Comparison of ENCODE assay signal across 12 cellular contexts in genomic region chr10:49610015-49610734, GRCh38. TPM values are rescaled to one million over a fixed set of nuclear protein-coding genes. Genes with fewer than 3 reads are reported as not detected.
A peak's percentile ranks its signal among the peaks of the same experiment; 100 is the strongest.
DNase-seq lines count a peak whose midpoint lies in the region; ATAC-seq and TF ChIP-seq lines count a peak whose summit lies in the region.
"Had no signal": no experiment of that assay in that cellular context is flagged by ENCODE, and none has a peak within 500 bp of the region (broad histone marks: within the 10 kb centered on the region; RNA-seq: fewer than 3 reads in every experiment).

SLC18A3 (plus strand) TSS chr10:49610310; CDS start chr10:49610741, 431 bp downstream.

- H3K27ac Mint-ChIP-seq in endothelial cell (ENCODE audit: unreplicated experiment): no peak within 1 kb of the TSS

- peaks cover 61% of the 10 kb centered on the region for H3K27me3 Mint-ChIP-seq in endothelial cell (ENCODE audit: unreplicated experiment)

- no peaks in the 10 kb centered on the region for H3K9me3 ChIP-seq in HEK293 (ENCODE audit: control insufficient read depth, insufficient read depth, low read depth, low read length)
- H3K9me3 ChIP-seq: neutrophil had no signal

- intact Hi-C loops in posterior vena cava (cut with DNase I): no loop called here

- ATAC-seq in GM19351 (IDR thresholded peaks at IDR 0.05; ENCODE audit: unreplicated experiment): no peak
- ATAC-seq in HG03439 (IDR thresholded peaks at IDR 0.05; ENCODE audit: unreplicated experiment): no peak

- H3K27ac ChIP-seq in HEK293 (ENCODE audit: extremely low read depth, low read depth, low read length): no peak within 1 kb of the TSS
- H3K27ac ChIP-seq: neutrophil had no signal

- peak within 1 kb of the TSS; percentile 56 for H3K4me3 Mint-ChIP-seq in endothelial cell (ENCODE audit: unreplicated experiment)

- H3K4me3 ChIP-seq in HEK293 (ENCODE audit: low read depth, low read length): no peak within 1 kb of the TSS

- no peaks in the 10 kb centered on the region for H3K36me3 ChIP-seq in HEK293 (ENCODE audit: control insufficient read depth in 2 of 2, insufficient read depth in 1 of 2, low read length in 2 of 2)
- H3K36me3 ChIP-seq: neutrophil had no signal

- peaks cover 28% of the 10 kb centered on the region for H3K4me1 Mint-ChIP-seq in endothelial cell (ENCODE audit: unreplicated experiment)

- POLR2A ChIA-PET in HEK293 (lab: Yijun Ruan, JAX): no interaction called here

- CTCF ChIA-PET in HEK293 (lab: Yijun Ruan, JAX): interaction anchor here (3.2 kb wide), 1 partner anchor 15 kb away, joined by 10 read pairs; no protein-coding TSS in a partner anchor

- TF ChIP-seq CTCF in HEK293 (tag by site-specific recombination; IDR thresholded peaks at IDR 0.05) (no peak), endothelial cell (IDR thresholded peaks at IDR 0.05; ENCODE audit: unreplicated experiment) (no peak)

- peaks cover 3% of the 10 kb centered on the region for H3K36me3 Mint-ChIP-seq in endothelial cell (ENCODE audit: low read depth, unreplicated experiment)

- H3K4me1 ChIP-seq in HEK293 (ENCODE audit: control insufficient read depth, insufficient read depth, low read length): no peaks in the 10 kb centered on the region; the same call in 1 of the 2 replicates

- H3K9me3 Mint-ChIP-seq in endothelial cell (ENCODE audit: unreplicated experiment): no peaks in the 10 kb centered on the region

- DNase-seq in NCI-H2227 (lab: John Stamatoyannopoulos, UW; ENCODE audit: unreplicated experiment): peak; percentile 83
- DNase-seq in endothelial cell (ENCODE audit: low spot score): no peak
- peak; percentile 66 for DNase-seq in posterior vena cava (ENCODE audit: low spot score)
- no peak for DNase-seq in SW480 (ENCODE audit: low spot score)
- no peak for DNase-seq in activated T-cell treated with anti-CD3 and anti-CD28 coated beads, Interleukin-2, amount 50 U/mL, for 48 hours
- DNase-seq: activated gamma-delta T cell, OCI-M1 had no signal

TF ChIP-seq in HEK293, 187 proteins besides CTCF, POLR2A, EP300 and RAD21 (continues in another document):
- TF ChIP-seq GLIS1 (tag by site-specific recombination; IDR thresholded peaks at IDR 0.05): no peak
- no peak for TF ChIP-seq MYNN (tag by site-specific recombination; IDR thresholded peaks at IDR 0.05; ENCODE audit: borderline replicate concordance)
- peak; percentile 39 for TF ChIP-seq SP2 (tag by site-specific recombination; IDR thresholded peaks at IDR 0.05)
- no peak for TF ChIP-seq ZNF623 (tag by site-specific recombination; IDR thresholded peaks at IDR 0.05)
- no peak for TF ChIP-seq ZEB2 (tag by site-specific recombination; IDR thresholded peaks at IDR 0.05)
- TF ChIP-seq GLIS2 (tag by site-specific recombination; IDR thresholded peaks at IDR 0.05): peak; percentile 3; the same call in 1 of the 2 replicates
- 0 out of 2 replicates have a peak, but pooled peaks have one; percentile 22 for TF ChIP-seq SCRT2 (tag by site-specific recombination; IDR thresholded peaks at IDR 0.05)
- TF ChIP-seq KLF9 (tag by site-specific recombination; IDR thresholded peaks at IDR 0.05; ENCODE audit: low read depth): no peak
- TF ChIP-seq ZNF747 (tag by site-specific recombination; IDR thresholded peaks at IDR 0.05): no peak
- peak; percentile 64 for TF ChIP-seq ZFHX2 (tag by site-specific recombination; conservative IDR thresholded peaks at IDR 0.05)
- TF ChIP-seq, protein P1, sequence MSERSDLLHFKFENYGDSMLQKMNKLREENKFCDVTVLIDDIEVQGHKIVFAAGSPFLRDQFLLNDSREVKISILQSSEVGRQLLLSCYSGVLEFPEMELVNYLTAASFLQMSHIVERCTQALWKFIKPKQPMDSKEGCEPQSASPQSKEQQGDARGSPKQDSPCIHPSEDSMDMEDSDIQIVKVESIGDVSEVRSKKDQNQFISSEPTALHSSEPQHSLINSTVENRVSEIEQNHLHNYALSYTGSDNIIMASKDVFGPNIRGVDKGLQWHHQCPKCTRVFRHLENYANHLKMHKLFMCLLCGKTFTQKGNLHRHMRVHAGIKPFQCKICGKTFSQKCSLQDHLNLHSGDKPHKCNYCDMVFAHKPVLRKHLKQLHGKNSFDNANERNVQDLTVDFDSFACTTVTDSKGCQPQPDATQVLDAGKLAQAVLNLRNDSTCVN (tag by site-specific recombination; optimal IDR thresholded peaks at IDR 0.05): peak; percentile 39
- TF ChIP-seq, protein P2, sequence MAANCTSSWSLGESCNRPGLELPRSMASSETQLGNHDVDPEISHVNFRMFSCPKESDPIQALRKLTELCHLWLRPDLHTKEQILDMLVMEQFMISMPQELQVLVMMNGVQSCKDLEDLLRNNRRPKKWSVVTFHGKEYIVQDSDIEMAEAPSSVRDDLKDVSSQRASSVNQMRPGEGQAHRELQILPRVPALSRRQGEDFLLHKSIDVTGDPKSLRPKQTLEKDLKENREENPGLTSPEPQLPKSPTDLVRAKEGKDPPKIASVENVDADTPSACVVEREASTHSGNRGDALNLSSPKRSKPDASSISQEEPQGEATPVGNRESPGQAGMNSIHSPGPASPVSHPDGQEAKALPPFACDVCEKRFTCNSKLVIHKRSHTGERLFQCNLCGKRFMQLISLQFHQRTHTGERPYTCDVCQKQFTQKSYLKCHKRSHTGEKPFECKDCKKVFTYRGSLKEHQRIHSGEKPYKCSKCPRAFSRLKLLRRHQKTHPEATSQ (tag by site-specific recombination; IDR thresholded peaks at IDR 0.05): no peak
- no peak for TF ChIP-seq KLF10 (tag by site-specific recombination; IDR thresholded peaks at IDR 0.05)
- no peak for TF ChIP-seq ZNF175 (tag by site-specific recombination; IDR thresholded peaks at IDR 0.05)
- TF ChIP-seq, protein P3, sequence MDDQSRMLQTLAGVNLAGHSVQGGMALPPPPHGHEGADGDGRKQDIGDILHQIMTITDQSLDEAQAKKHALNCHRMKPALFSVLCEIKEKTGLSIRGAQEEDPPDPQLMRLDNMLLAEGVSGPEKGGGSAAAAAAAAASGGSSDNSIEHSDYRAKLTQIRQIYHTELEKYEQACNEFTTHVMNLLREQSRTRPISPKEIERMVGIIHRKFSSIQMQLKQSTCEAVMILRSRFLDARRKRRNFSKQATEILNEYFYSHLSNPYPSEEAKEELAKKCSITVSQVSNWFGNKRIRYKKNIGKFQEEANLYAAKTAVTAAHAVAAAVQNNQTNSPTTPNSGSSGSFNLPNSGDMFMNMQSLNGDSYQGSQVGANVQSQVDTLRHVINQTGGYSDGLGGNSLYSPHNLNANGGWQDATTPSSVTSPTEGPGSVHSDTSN (CRISPR knock-in tag; IDR thresholded peaks at IDR 0.05): no peak
- TF ChIP-seq PRDM4 (tag by site-specific recombination; IDR thresholded peaks at IDR 0.05): no peak
- TF ChIP-seq ZNF184 (tag by site-specific recombination; IDR thresholded peaks at IDR 0.05): no peak
- TF ChIP-seq, protein P4, sequence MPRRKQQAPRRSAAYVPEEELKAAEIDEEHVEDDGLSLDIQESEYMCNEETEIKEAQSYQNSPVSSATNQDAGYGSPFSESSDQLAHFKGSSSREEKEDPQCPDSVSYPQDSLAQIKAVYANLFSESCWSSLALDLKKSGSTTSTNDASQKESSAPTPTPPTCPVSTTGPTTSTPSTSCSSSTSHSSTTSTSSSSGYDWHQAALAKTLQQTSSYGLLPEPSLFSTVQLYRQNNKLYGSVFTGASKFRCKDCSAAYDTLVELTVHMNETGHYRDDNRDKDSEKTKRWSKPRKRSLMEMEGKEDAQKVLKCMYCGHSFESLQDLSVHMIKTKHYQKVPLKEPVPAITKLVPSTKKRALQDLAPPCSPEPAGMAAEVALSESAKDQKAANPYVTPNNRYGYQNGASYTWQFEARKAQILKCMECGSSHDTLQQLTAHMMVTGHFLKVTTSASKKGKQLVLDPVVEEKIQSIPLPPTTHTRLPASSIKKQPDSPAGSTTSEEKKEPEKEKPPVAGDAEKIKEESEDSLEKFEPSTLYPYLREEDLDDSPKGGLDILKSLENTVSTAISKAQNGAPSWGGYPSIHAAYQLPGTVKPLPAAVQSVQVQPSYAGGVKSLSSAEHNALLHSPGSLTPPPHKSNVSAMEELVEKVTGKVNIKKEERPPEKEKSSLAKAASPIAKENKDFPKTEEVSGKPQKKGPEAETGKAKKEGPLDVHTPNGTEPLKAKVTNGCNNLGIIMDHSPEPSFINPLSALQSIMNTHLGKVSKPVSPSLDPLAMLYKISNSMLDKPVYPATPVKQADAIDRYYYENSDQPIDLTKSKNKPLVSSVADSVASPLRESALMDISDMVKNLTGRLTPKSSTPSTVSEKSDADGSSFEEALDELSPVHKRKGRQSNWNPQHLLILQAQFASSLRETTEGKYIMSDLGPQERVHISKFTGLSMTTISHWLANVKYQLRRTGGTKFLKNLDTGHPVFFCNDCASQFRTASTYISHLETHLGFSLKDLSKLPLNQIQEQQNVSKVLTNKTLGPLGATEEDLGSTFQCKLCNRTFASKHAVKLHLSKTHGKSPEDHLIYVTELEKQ (tag by site-specific recombination; IDR thresholded peaks at IDR 0.05; ENCODE audit: borderline replicate concordance): no peak
- TF ChIP-seq ZNF248 (tag by site-specific recombination; IDR thresholded peaks at IDR 0.05): no peak
- TF ChIP-seq GLI2 (tag by site-specific recombination; IDR thresholded peaks at IDR 0.05; ENCODE audit: borderline replicate concordance, low read depth): no peak
- no peak for TF ChIP-seq ZXDB (tag by site-specific recombination; IDR thresholded peaks at IDR 0.05)
- TF ChIP-seq ZNF239 (tag by site-specific recombination; IDR thresholded peaks at IDR 0.05): no peak

RNA-seq across cellular contexts. Expression of gene SLC18A3, which starts in this region (rescaled TPM):
- 0.72 TPM for total RNA-seq in endothelial cell (ENCODE audit: unreplicated experiment)
- not detected for total RNA-seq in posterior vena cava
- total RNA-seq: LHCN-M2 had no signal

Comparison
In these comparisons a context has a peak if more than half of its experiments do, and no peak if none do; other contexts are left out.
1. Peak in DNase-seq in posterior vena cava; RNA of the gene not detected or under 1 TPM.